16 cellular contexts compared by ENCODE assay signal in the genomic region with DNA sequence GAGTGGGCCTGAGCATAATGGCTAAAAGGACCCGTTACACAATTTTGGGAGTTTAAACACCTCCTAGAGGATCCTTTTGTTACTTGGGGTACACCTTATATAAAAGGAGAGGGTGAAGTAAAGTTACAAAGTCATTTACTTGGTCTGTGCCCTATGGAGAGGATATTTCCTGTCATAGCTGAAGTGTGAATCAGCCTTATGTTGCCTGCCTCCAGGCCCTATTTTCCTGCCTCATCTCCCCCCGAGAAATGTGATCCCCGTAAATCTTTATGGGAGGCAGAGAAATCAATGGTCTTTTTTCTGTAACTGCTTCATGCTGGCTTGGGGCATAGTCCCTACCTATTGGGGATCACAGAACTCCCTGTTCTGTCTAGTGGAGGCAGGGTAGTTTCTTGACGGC.
DNase-seq lines count a peak whose midpoint lies in the region; ATAC-seq and TF ChIP-seq lines count a peak whose summit lies in the region.
"Had no signal": no experiment of that assay in that cellular context is flagged by ENCODE, and none has a peak within 500 bp of the region (broad histone marks: within the 10 kb centered on the region; RNA-seq: fewer than 3 reads in every experiment).

No MANE protein-coding gene starts in this region.

- H3K36me3 Mint-ChIP-seq in endothelial cell (ENCODE audit: low read depth, unreplicated experiment) = no peaks in the 10 kb centered on the region
- H3K36me3 Mint-ChIP-seq: CD4-positive, alpha-beta memory T cell had no signal

- no peak overlapping the region for H3K4me3 ChIP-seq in RWPE2 (ENCODE audit: severe bottlenecking)
- H3K4me3 ChIP-seq: GM12878 had no signal

- peak; percentile 4 for DNase-seq in EH (ENCODE audit: low read depth)
- DNase-seq in HT1080 (ENCODE audit: low read depth) = peak; percentile 33
- no peak for DNase-seq in RWPE2 (ENCODE audit: low spot score)
- no peak for DNase-seq in endothelial cell (ENCODE audit: low spot score)
- no peak for DNase-seq in germinal center (ENCODE audit: low spot score)
- DNase-seq: BE2C; CD4-positive, alpha-beta memory T cell; DMS79 treated with DMSO at 0.1 percent for 48 hours; HCEC 1CT; HFFc6; IMR-90; KBM-7 had no signal

- no peak overlapping the region for H3K4me3 Mint-ChIP-seq in endothelial cell (ENCODE audit: unreplicated experiment)
- H3K4me3 Mint-ChIP-seq: CD4-positive, alpha-beta memory T cell; HFFc6 had no signal

- H3K27ac ChIP-seq in RWPE2 (ENCODE audit: poor library complexity, severe bottlenecking) = peak overlapping the region; percentile 2
- H3K27ac ChIP-seq: C4-2B had no signal

- ATAC-seq in RWPE2 (ENCODE audit: low read depth) (no peak), GM21529 (IDR thresholded peaks at IDR 0.05; ENCODE audit: unreplicated experiment) (no peak), GM19351 (IDR thresholded peaks at IDR 0.05; ENCODE audit: unreplicated experiment) (no peak)
- ATAC-seq: GM12878 had no signal

- H3K9me3 Mint-ChIP-seq in endothelial cell (ENCODE audit: unreplicated experiment) = peaks cover 8% of the 10 kb centered on the region

- peaks cover 10% of the 10 kb centered on the region for H3K4me1 ChIP-seq in RWPE2 (ENCODE audit: insufficient read depth, poor library complexity, severe bottlenecking)
- H3K4me1 ChIP-seq: BE2C had no signal

- peaks cover 1% of the 10 kb centered on the region for H3K27me3 Mint-ChIP-seq in endothelial cell (ENCODE audit: unreplicated experiment)
- H3K27me3 Mint-ChIP-seq: CD4-positive, alpha-beta memory T cell had no signal

- TF ChIP-seq CTCF in RWPE2 (IDR thresholded peaks at IDR 0.05; ENCODE audit: poor library complexity, severe bottlenecking) (no peak), endothelial cell (IDR thresholded peaks at IDR 0.05; ENCODE audit: unreplicated experiment) (no peak)

- H3K27ac Mint-ChIP-seq in endothelial cell (ENCODE audit: unreplicated experiment) = no peak overlapping the region
- H3K27ac Mint-ChIP-seq: CD4-positive, alpha-beta memory T cell; HFFc6 had no signal

- H3K27me3 ChIP-seq in RWPE2 (ENCODE audit: insufficient read depth, poor library complexity, severe bottlenecking) = no peaks in the 10 kb centered on the region
- H3K27me3 ChIP-seq: BE2C had no signal

- no peaks in the 10 kb centered on the region for H3K4me1 Mint-ChIP-seq in endothelial cell (ENCODE audit: unreplicated experiment)
- H3K4me1 Mint-ChIP-seq: CD4-positive, alpha-beta memory T cell had no signal

- no peaks in the 10 kb centered on the region for H3K36me3 ChIP-seq in RWPE2 (ENCODE audit: low read depth)
- H3K36me3 ChIP-seq: BE2C had no signal

- peaks cover 6% of the 10 kb centered on the region for H3K9me3 ChIP-seq in RWPE2 (ENCODE audit: severe bottlenecking)
- H3K9me3 ChIP-seq: BE2C had no signal

Comparison
In these comparisons a context has a peak if more than half of its experiments do, and no peak if none do; other contexts are left out.
1. DNase-seq: peak in EH (single experiment) and HT1080 (single experiment); none in RWPE2 (single experiment), endothelial cell (single experiment) and germinal center (single experiment).